21 cellular contexts compared by ENCODE assay signal in genomic region chr1:210262897-210263272, GRCh38. TPM values are rescaled to one million over a fixed set of nuclear protein-coding genes. Genes with fewer than 3 reads are reported as not detected.
DNase-seq lines count a peak whose midpoint lies in the region; ATAC-seq and TF ChIP-seq lines count a peak whose summit lies in the region.
"Had no signal": no experiment of that assay in that cellular context is flagged by ENCODE, and none has a peak within 500 bp of the region (broad histone marks: within the 10 kb centered on the region; RNA-seq: fewer than 3 reads in every experiment).

No MANE protein-coding gene starts in this region.

- peaks cover 4% of the 10 kb centered on the region; the same call in 1 of the 2 replicates for H3K9me1 ChIP-seq in IMR-90 (ENCODE audit: insufficient read depth, low read length)

- H3K27me3 ChIP-seq in IMR-90 (ENCODE audit: control insufficient read depth, insufficient read depth, low read length): peaks cover 7% of the 10 kb centered on the region; the same call in 1 of the 2 replicates
- peaks cover 0 to 6% of the 10 kb centered on the region in 2 experiments for H3K27me3 ChIP-seq in mesenchymal stem cell (ENCODE audit: control insufficient read depth in 1 of 2, insufficient read depth in 1 of 2, low read length in 2 of 2)
- H3K27me3 ChIP-seq in transverse colon: no peaks in the 10 kb centered on the region
- no peaks in the 10 kb centered on the region for H3K27me3 ChIP-seq in H7 (ENCODE audit: control insufficient read depth, insufficient read depth, low read length)
- H3K27me3 ChIP-seq: right lobe of liver had no signal

- intact Hi-C loops in IMR-90 (cut with micrococcal nuclease): no loop called here
- intact Hi-C loops in transverse colon (cut with DNase I; ENCODE audit: low total_unique reads): no loop called here

- H2BK20ac ChIP-seq in IMR-90 (ENCODE audit: low read depth, low read length): peak overlapping the region; percentile 75

- H3K18ac ChIP-seq in IMR-90 (ENCODE audit: low read depth, low read length) (peak overlapping the region; percentile 43; the same call in 1 of the 2 replicates), mesenchymal stem cell (ENCODE audit: low read depth in 1 of 2, low read length in 2 of 2) (peak overlapping the region; percentile 64 to 70)

- POLR2A ChIA-PET in IMR-90 (lab: Charles Lee; ENCODE audit: unreplicated experiment): no interaction called here

- no TSS peak for BruUV-seq in IMR-90 (replicated peaks; lab: Mats Ljungman, UMichigan)

- H4K91ac ChIP-seq in IMR-90 (ENCODE audit: insufficient read depth, low read depth, low read length): peak overlapping the region; percentile 61; the same call in 1 of the 2 replicates
- H4K91ac ChIP-seq in mesenchymal stem cell (ENCODE audit: low read length): peak overlapping the region; percentile 19

- peak overlapping the region; percentile 46; the same call in 1 of the 2 replicates for H4K5ac ChIP-seq in IMR-90 (ENCODE audit: low read depth, low read length)

- H3K36me3 ChIP-seq in IMR-90 (ENCODE audit: control insufficient read depth, insufficient read depth, low read length) (no peaks in the 10 kb centered on the region), mesenchymal stem cell (ENCODE audit: control insufficient read depth in 1 of 2, insufficient read depth in 2 of 2, low read depth in 1 of 2, low read length in 2 of 2) (no peaks in the 10 kb centered on the region), transverse colon (no peaks in the 10 kb centered on the region), H7 (replicated peaks; ENCODE audit: control insufficient read depth, insufficient read depth, low read length) (no peaks in the 10 kb centered on the region)
- H3K36me3 ChIP-seq: right lobe of liver had no signal

- CTCF ChIA-PET in IMR-90 (lab: Yijun Ruan, JAX): interaction anchor here (0.6 to 1.4 kb wide), 2 partner anchors 29 to 1392 kb away, joined by 3 to 4 read pairs; no protein-coding TSS in a partner anchor

- H3K4me1 Mint-ChIP-seq in activated T-helper 17 cell treated with anti-CD3 and anti-CD28 coated beads, Interleukin-2, amount 50 U/mL, for 72 hours: no peaks in the 10 kb centered on the region
- H3K4me1 Mint-ChIP-seq: activated B cell treated with CpG ODN at 0.5 μM for 24 hours; activated CD8-positive, alpha-beta memory T cell treated with anti-CD3 and anti-CD28 coated beads, Interleukin-2, amount 10 ng/mL, durations not matched to agents 7 days and 5 days; CD14-positive monocyte; natural killer cell had no signal

- no peak overlapping the region; the same call in 1 of the 2 replicates for H3K56ac ChIP-seq in IMR-90 (ENCODE audit: extremely low read depth, insufficient read depth, low read length)

- peak overlapping the region in 1 of 2 experiments; percentile 40 for H2BK12ac ChIP-seq in mesenchymal stem cell (ENCODE audit: low read length in 2 of 2)

- H3K4me3 ChIP-seq in IMR-90 (ENCODE audit: insufficient read depth, low read depth, low read length): no peak overlapping the region
- H3K4me3 ChIP-seq in mesenchymal stem cell (ENCODE audit: insufficient read depth in 1 of 2, low read depth in 1 of 2, low read length in 2 of 2): peak overlapping the region in 1 of 2 experiments; percentile 15
- H3K4me3 ChIP-seq in transverse colon: no peak overlapping the region
- H3K4me3 ChIP-seq in H7 (ENCODE audit: insufficient read depth, low read depth, low read length): no peak overlapping the region
- H3K4me3 ChIP-seq: right lobe of liver had no signal

- H3K9me3 ChIP-seq in IMR-90 (ENCODE audit: control insufficient read depth, insufficient read depth, low read length) (no peaks in the 10 kb centered on the region), mesenchymal stem cell (ENCODE audit: control insufficient read depth, low read length) (no peaks in the 10 kb centered on the region), transverse colon (no peaks in the 10 kb centered on the region)
- H3K9me3 ChIP-seq: right lobe of liver had no signal

- no peaks in the 10 kb centered on the region for H3K36me3 Mint-ChIP-seq in activated T-helper 17 cell treated with anti-CD3 and anti-CD28 coated beads, Interleukin-2, amount 50 U/mL, for 72 hours (ENCODE audit: low read depth)
- H3K36me3 Mint-ChIP-seq: activated CD8-positive, alpha-beta memory T cell treated with anti-CD3 and anti-CD28 coated beads, Interleukin-2, amount 10 ng/mL, durations not matched to agents 7 days and 5 days; CD14-positive monocyte; natural killer cell had no signal

- H3K27ac Mint-ChIP-seq in activated T-helper 17 cell treated with anti-CD3 and anti-CD28 coated beads, Interleukin-2, amount 50 U/mL, for 72 hours: no peak overlapping the region
- H3K27ac Mint-ChIP-seq: activated B cell treated with CpG ODN at 0.5 μM for 24 hours; activated CD8-positive, alpha-beta memory T cell treated with anti-CD3 and anti-CD28 coated beads, Interleukin-2, amount 10 ng/mL, durations not matched to agents 7 days and 5 days; CD14-positive monocyte; effector memory CD8-positive, alpha-beta T cell; natural killer cell had no signal

- peak overlapping the region; percentile 10; the same call in 1 of the 2 replicates for H3K4me2 ChIP-seq in IMR-90 (ENCODE audit: low read depth, low read length)
- H3K4me2 ChIP-seq in mesenchymal stem cell (ENCODE audit: low read length, poor library complexity, severe bottlenecking): no peak overlapping the region

- peak overlapping the region; percentile 71 for H2AK9ac ChIP-seq in IMR-90 (replicated peaks; ENCODE audit: low read depth, low read length, poor library complexity)

- H3K23ac ChIP-seq in IMR-90 (ENCODE audit: low read depth, low read length) (0 out of 2 replicates have a peak overlapping the region, but pooled peaks have one; percentile 64), mesenchymal stem cell (ENCODE audit: low read length in 2 of 2) (no peak overlapping the region)

- H4K20me1 ChIP-seq in IMR-90 (ENCODE audit: insufficient read depth, low read length): no peaks in the 10 kb centered on the region

- 0 out of 2 replicates have a peak overlapping the region, but pooled peaks have one; percentile 61 for H3K14ac ChIP-seq in IMR-90 (replicated peaks; ENCODE audit: low read depth, low read length)
- no peak overlapping the region for H3K14ac ChIP-seq in mesenchymal stem cell (ENCODE audit: low read length in 2 of 2)

- DNase-seq in IMR-90: no peak
- peak; percentile 76 for DNase-seq in fibroblast of gingiva (ENCODE audit: low read depth)
- no peak for DNase-seq in mesenchymal stem cell
- DNase-seq in transverse colon: no peak
- no peak for DNase-seq in T1000 (lab: John Stamatoyannopoulos, UW)
- no peak for DNase-seq in H7
- DNase-seq: activated B cell treated with CpG ODN at 0.5 μM for 24 hours; activated CD8-positive, alpha-beta memory T cell treated with anti-CD3 and anti-CD28 coated beads, Interleukin-2, amount 10 ng/mL, durations not matched to agents 7 days and 5 days; activated naive CD4-positive, alpha-beta T cell; DMS79 treated with DMSO at 0.1 percent for 48 hours; effector memory CD8-positive, alpha-beta T cell; islet precursor cell; MM.1S; natural killer cell; NCI-H187 treated with DMSO at 0.1 percent for 48 hours; NCI-H524 treated with DMSO at 0.1 percent for 48 hours; right lobe of liver; stimulated activated CD4-positive, alpha-beta T cell treated with anti-CD3 and anti-CD28 coated beads, Interleukin-4, amount 100 ng/mL, for 1 hour had no signal

- WGBS in IMR-90 (ENCODE audit: extremely low coverage in 2 of 2, insufficient read length in 1 of 2), 2 experiments: no CpG with 5 or more reads among the region's 4 CpGs
- 100% methylated on average over 1 of the region's 4 CpGs for WGBS in mesenchymal stem cell
- WGBS in transverse colon (ENCODE audit: low coverage in 1 of 2), 2 donors: 45 to 47% methylated on average over 3 to 4 of the region's 4 CpGs

- TF ChIP-seq RAD21 in IMR-90 (IDR thresholded peaks at IDR 0.05; ENCODE audit: low read length): no peak

- ATAC-seq in IMR-90 (ENCODE audit: low read depth): no peak
- ATAC-seq in activated T-helper 17 cell treated with anti-CD3 and anti-CD28 coated beads, Interleukin-2, amount 50 U/mL, for 72 hours (replicated peaks): no peak
- ATAC-seq: activated CD8-positive, alpha-beta memory T cell treated with anti-CD3 and anti-CD28 coated beads, Interleukin-2, amount 10 ng/mL, durations not matched to agents 7 days and 5 days; effector memory CD8-positive, alpha-beta T cell; natural killer cell had no signal

- TF ChIP-seq POLR2A in IMR-90 (IDR thresholded peaks at IDR 0.05; ENCODE audit: low read depth, low read length): no peak
- no peak for TF ChIP-seq POLR2A in transverse colon (IDR thresholded peaks at IDR 0.05)

- H4K8ac ChIP-seq in IMR-90 (ENCODE audit: low read depth in 2 of 2, low read length in 2 of 2): peak overlapping the region in 1 of 2 experiments; percentile 78; a peak in 1 of 4 replicates
- H4K8ac ChIP-seq in mesenchymal stem cell (ENCODE audit: low read length): peak overlapping the region; percentile 52

- H2BK5ac ChIP-seq in IMR-90 (ENCODE audit: low read depth, low read length, poor library complexity, severe bottlenecking) (no peak overlapping the region), mesenchymal stem cell (ENCODE audit: low read depth, low read length, poor library complexity, severe bottlenecking) (no peak overlapping the region)

- no peaks in the 10 kb centered on the region for H3K9me3 Mint-ChIP-seq in activated T-helper 17 cell treated with anti-CD3 and anti-CD28 coated beads, Interleukin-2, amount 50 U/mL, for 72 hours
- H3K9me3 Mint-ChIP-seq: activated B cell treated with CpG ODN at 0.5 μM for 24 hours; effector memory CD8-positive, alpha-beta T cell; natural killer cell had no signal

- no peak overlapping the region for H3K9ac ChIP-seq in IMR-90 (ENCODE audit: low read depth, low read length)
- H3K9ac ChIP-seq in mesenchymal stem cell (ENCODE audit: low read length): peak overlapping the region; percentile 61

- H2BK15ac ChIP-seq in IMR-90 (ENCODE audit: low read depth, low read length) (peak overlapping the region; percentile 66; the same call in 1 of the 3 replicates), mesenchymal stem cell (ENCODE audit: low read depth, poor library complexity, severe bottlenecking) (no peak overlapping the region)

- peak overlapping the region; percentile 11; the same call in 1 of the 2 replicates for H3K27ac ChIP-seq in IMR-90 (ENCODE audit: insufficient read depth, low read length)
- H3K27ac ChIP-seq in mesenchymal stem cell (ENCODE audit: low read length, poor library complexity, severe bottlenecking): peak overlapping the region; percentile 10
- peak overlapping the region; percentile 31 to 79 (median 56) for H3K27ac ChIP-seq in transverse colon
- H3K27ac ChIP-seq: right lobe of liver had no signal

- no peaks in the 10 kb centered on the region for H3K79me1 ChIP-seq in IMR-90 (ENCODE audit: low read depth in 1 of 2, low read length in 2 of 2)
- H3K79me1 ChIP-seq in mesenchymal stem cell (replicated peaks; ENCODE audit: low read length, poor library complexity, severe bottlenecking): no peaks in the 10 kb centered on the region

- TF ChIP-seq CTCF in IMR-90 (conservative IDR thresholded peaks at IDR 0.05; ENCODE audit: low read depth, low read length): no peak
- no peak for TF ChIP-seq CTCF in transverse colon (IDR thresholded peaks at IDR 0.05)

- H3K4me1 ChIP-seq in IMR-90 (ENCODE audit: control insufficient read depth, insufficient read depth, low read length) (peaks cover 3% of the 10 kb centered on the region; the same call in 1 of the 2 replicates), mesenchymal stem cell (ENCODE audit: control insufficient read depth, insufficient read depth, low read depth, low read length) (peaks cover 21% of the 10 kb centered on the region), transverse colon (peaks cover 4 to 16% (median 6%) of the 10 kb centered on the region in 4 donors)
- H3K4me1 ChIP-seq: right lobe of liver had no signal

- H2BK120ac ChIP-seq in IMR-90 (ENCODE audit: low read depth, low read length): peak overlapping the region; percentile 76
- peak overlapping the region; percentile 35 for H2BK120ac ChIP-seq in mesenchymal stem cell (ENCODE audit: low read depth, low read length)

- H3K4ac ChIP-seq in IMR-90 (ENCODE audit: low read depth, low read length) (peak overlapping the region; percentile 78), mesenchymal stem cell (ENCODE audit: low read depth in 1 of 2, low read length in 2 of 2) (peak overlapping the region in 1 of 2 experiments; percentile 70)

- H2AK5ac ChIP-seq in IMR-90 (ENCODE audit: low read depth, low read length) (peak overlapping the region; percentile 88; the same call in 1 of the 2 replicates), mesenchymal stem cell (ENCODE audit: low read length, severe bottlenecking) (peak overlapping the region; percentile 57)

- in situ Hi-C loops in IMR-90 (cut with MboI; ENCODE audit: low sequenced_read_pairs): no loop called here
- in situ Hi-C loops in transverse colon (cut with MboI; ENCODE audit: low pct_ligation_motif_present in 1 of 4, low pct_unique_long_range_greater_than_20kb in 1 of 4, low sequenced_read_pairs in 3 of 4): no loop called here

- H2AFZ ChIP-seq in IMR-90 (replicated peaks; ENCODE audit: low read length, poor library complexity) (peak overlapping the region; percentile 83), mesenchymal stem cell (ENCODE audit: low read depth, low read length) (no peak overlapping the region)

- peaks cover 10% of the 10 kb centered on the region for H3K27me3 Mint-ChIP-seq in activated T-helper 17 cell treated with anti-CD3 and anti-CD28 coated beads, Interleukin-2, amount 50 U/mL, for 72 hours

- dilution Hi-C loops in IMR-90 (cut with HindIII; ENCODE audit: low sequenced_read_pairs, unreplicated experiment): no loop called here

- TF ChIP-seq EP300 in transverse colon (IDR thresholded peaks at IDR 0.05; ENCODE audit: low read depth): no peak

- no peak overlapping the region for H3K4me3 Mint-ChIP-seq in activated T-helper 17 cell treated with anti-CD3 and anti-CD28 coated beads, Interleukin-2, amount 50 U/mL, for 72 hours
- H3K4me3 Mint-ChIP-seq: activated B cell treated with CpG ODN at 0.5 μM for 24 hours; activated CD8-positive, alpha-beta memory T cell treated with anti-CD3 and anti-CD28 coated beads, Interleukin-2, amount 10 ng/mL, durations not matched to agents 7 days and 5 days; CD14-positive monocyte; effector memory CD8-positive, alpha-beta T cell; natural killer cell had no signal

RNA-seq across cellular contexts. Expression of gene SERTAD4, which starts 30.3 kb away (rescaled TPM):
- total RNA-seq in IMR-90 (2012; rRNA removed) (under 0.01 TPM in 2 replicates), transverse colon (1 to 10 TPM in 3 of 4 donors, under 1 TPM in 1; 0.60 to 6.7 (median 2.0) TPM)
- 0.07 and 0.22 TPM in 2 replicates for polyA plus RNA-seq in IMR-90 (2012; rRNA removed)
- polyA plus RNA-seq in IMR-90 (2012; cell fraction: cytosol; rRNA removed): 0.01 and 0.04 TPM in 2 replicates
- polyA plus RNA-seq in IMR-90 (2012; cell fraction: nucleus; rRNA removed; ENCODE audit: low replicate concordance): 0.03 and 0.11 TPM in 2 replicates
- 6.3 TPM for polyA plus RNA-seq in mesenchymal stem cell (2013, experiment 1 of 2)
- polyA plus RNA-seq in mesenchymal stem cell (2013, experiment 2 of 2): 5.7 TPM
- 8.7 and 12.0 TPM in 2 replicates for total RNA-seq in H7 (2014; rRNA removed; shearing (Covaris generic))
- total RNA-seq in activated T-helper 17 cell treated with anti-CD3 and anti-CD28 coated beads, Interleukin-2, amount 50 U/mL, for 72 hours: not detected
- total RNA-seq: activated B cell treated with CpG ODN at 0.5 μM for 24 hours; activated CD8-positive, alpha-beta memory T cell treated with anti-CD3 and anti-CD28 coated beads, Interleukin-2, amount 10 ng/mL, durations not matched to agents 7 days and 5 days; natural killer cell; right lobe of liver; T-helper 1 cell treated with Interleukin-12 subunit alpha and Interleukin-12 subunit beta and Interleukin-4 antibody, amounts not matched to agents 30 ng/mL and 1 ng/mL, for 36 hours had no signal
- polyA plus RNA-seq: CD14-positive monocyte had no signal
